6 cellular contexts compared by ENCODE assay signal in genomic region chr3:169811606-169812123, GRCh38. TPM values are rescaled to one million over a fixed set of nuclear protein-coding genes. Genes with fewer than 3 reads are reported as not detected.
DNase-seq lines count a peak whose midpoint lies in the region; ATAC-seq lines count a peak whose summit lies in the region.

No MANE protein-coding gene starts in this region.

- H3K4me1 ChIP-seq in duodenal mucosa (ENCODE audit: control insufficient read depth in 1 of 2, insufficient read depth in 2 of 2, low read length in 2 of 2) (peaks cover 0 to 22% of the 10 kb centered on the region in 2 donors), neuronal stem cell (ENCODE audit: control insufficient read depth in 2 of 2, insufficient read depth in 1 of 2, low read depth in 1 of 2, low read length in 2 of 2) (no peaks in the 10 kb centered on the region)

- peak overlapping the region; percentile 71 to 82 for H3K4me3 ChIP-seq in duodenal mucosa (ENCODE audit: low read depth in 1 of 2, low read length in 2 of 2)
- H3K4me3 ChIP-seq in neuronal stem cell (ENCODE audit: low read length in 2 of 2): peak overlapping the region in 1 of 2 donors; percentile 79

- H3K27me3 ChIP-seq in duodenal mucosa (ENCODE audit: control insufficient read depth in 1 of 2, insufficient read depth in 2 of 2, low read length in 2 of 2) (no peaks in the 10 kb centered on the region), neuronal stem cell (ENCODE audit: control insufficient read depth in 3 of 3, insufficient read depth in 3 of 3, low read depth in 1 of 3, low read length in 3 of 3) (no peaks in the 10 kb centered on the region)

- H2BK15ac ChIP-seq in neuronal stem cell (ENCODE audit: low read length): peak overlapping the region; percentile 54

- WGBS in neuronal stem cell (ENCODE audit: extremely low coverage in 2 of 2, insufficient read length in 2 of 2, insufficient replicate concordance in 1 of 2), 2 donors: no CpG with 5 or more reads among the region's 15 CpGs

- H3K4ac ChIP-seq in neuronal stem cell (ENCODE audit: low read length): no peak overlapping the region

- H3K4me2 ChIP-seq in neuronal stem cell (ENCODE audit: insufficient read depth, low read length, poor library complexity, severe bottlenecking): peak overlapping the region; percentile 66

- H2BK5ac ChIP-seq in neuronal stem cell (ENCODE audit: low read length): no peak overlapping the region

- peak; percentile 82 for DNase-seq in ELR (ENCODE audit: low read depth)
- peak; percentile 37 for DNase-seq in NCI-H345 (lab: John Stamatoyannopoulos, UW)
- no peak for DNase-seq in neuronal stem cell (ENCODE audit: low spot score)
- no peak for DNase-seq in retina

- peaks cover 7 to 8% of the 10 kb centered on the region in 2 donors for H3K9me3 ChIP-seq in duodenal mucosa (ENCODE audit: control insufficient read depth in 1 of 2, low read length in 2 of 2)
- H3K9me3 ChIP-seq in neuronal stem cell (replicated peaks in 1 of 2; ENCODE audit: control insufficient read depth in 2 of 2, insufficient read depth in 1 of 2, low read depth in 1 of 2, low read length in 2 of 2): peaks cover 4% of the 10 kb centered on the region in 2 donors

- H2BK120ac ChIP-seq in neuronal stem cell (ENCODE audit: low read depth, low read length): peak overlapping the region; percentile 42

- peak overlapping the region; percentile 64 for H2AFZ ChIP-seq in neuronal stem cell (ENCODE audit: low read length)

- H3K18ac ChIP-seq in neuronal stem cell (ENCODE audit: low read length): peak overlapping the region; percentile 91

- no peak overlapping the region for H4K8ac ChIP-seq in neuronal stem cell (ENCODE audit: low read depth, low read length)

- H3K27ac ChIP-seq in duodenal mucosa (ENCODE audit: low read depth, low read length) (no peak overlapping the region), neuronal stem cell (replicated peaks; ENCODE audit: low read length) (no peak overlapping the region)

- no peak for ATAC-seq in HG03571 (IDR thresholded peaks at IDR 0.05; ENCODE audit: unreplicated experiment)

- no peak overlapping the region for H2BK12ac ChIP-seq in neuronal stem cell (ENCODE audit: low read length)

- H3K79me1 ChIP-seq in neuronal stem cell (ENCODE audit: low read depth, low read length): no peaks in the 10 kb centered on the region

- H3K14ac ChIP-seq in neuronal stem cell (ENCODE audit: low read length): no peak overlapping the region

- H3K9ac ChIP-seq in duodenal mucosa (ENCODE audit: low read depth in 1 of 2, low read length in 2 of 2) (peak overlapping the region in 1 of 2 donors; percentile 79), neuronal stem cell (ENCODE audit: low read depth, low read length, poor library complexity) (no peak overlapping the region)

- H3K23ac ChIP-seq in neuronal stem cell (ENCODE audit: low read depth, low read length, poor library complexity): peak overlapping the region; percentile 40

- H3K36me3 ChIP-seq in duodenal mucosa (ENCODE audit: control insufficient read depth in 1 of 2, insufficient read depth in 2 of 2, low read length in 2 of 2) (no peaks in the 10 kb centered on the region), neuronal stem cell (replicated peaks in 1 of 2; ENCODE audit: control insufficient read depth in 2 of 2, insufficient read depth in 2 of 2, low read length in 2 of 2) (no peaks in the 10 kb centered on the region)

- no peak overlapping the region for H4K91ac ChIP-seq in neuronal stem cell (ENCODE audit: low read depth, low read length, poor library complexity)

- H2AK5ac ChIP-seq in neuronal stem cell (ENCODE audit: low read depth, low read length): peak overlapping the region; percentile 84

RNA-seq across cellular contexts. Expression of gene LRRIQ4, which starts 1.0 kb away (rescaled TPM):
- polyA plus RNA-seq in neuronal stem cell (2013, experiment 1 of 2): 0.04 TPM
- 0.01 TPM for polyA plus RNA-seq in neuronal stem cell (2013, experiment 2 of 2)

RNA-seq across cellular contexts. Expression of gene LRRC34, which starts 1.0 kb away (rescaled TPM):
- 5.8 TPM for polyA plus RNA-seq in neuronal stem cell (2013, experiment 1 of 2)
- 6.1 TPM for polyA plus RNA-seq in neuronal stem cell (2013, experiment 2 of 2)

RNA-seq across cellular contexts. Expression of gene MYNN, which starts 38.5 kb away (rescaled TPM):
- polyA plus RNA-seq in neuronal stem cell (2013, experiment 1 of 2): 12.0 TPM
- polyA plus RNA-seq in neuronal stem cell (2013, experiment 2 of 2): 12.9 TPM

RNA-seq across cellular contexts. Expression of gene ACTRT3, which starts 42.3 kb away (rescaled TPM):
- polyA plus RNA-seq in neuronal stem cell (2013, experiment 1 of 2): 0.38 TPM
- 0.44 TPM for polyA plus RNA-seq in neuronal stem cell (2013, experiment 2 of 2)

RNA-seq across cellular contexts. Expression of gene TERC, which starts 46.8 kb away (rescaled TPM):
- polyA plus RNA-seq in neuronal stem cell (2013, experiment 1 of 2): 2.2 TPM
- polyA plus RNA-seq in neuronal stem cell (2013, experiment 2 of 2): 2.0 TPM

Comparison
In these comparisons a context has a peak if more than half of its experiments do, and no peak if none do; other contexts are left out.
1. DNase-seq: peak in ELR (single experiment) and NCI-H345 (single experiment); none in neuronal stem cell (single experiment) and retina (single experiment).